Comparison of ENCODE assay signal across 2 cellular contexts in the genomic region with DNA sequence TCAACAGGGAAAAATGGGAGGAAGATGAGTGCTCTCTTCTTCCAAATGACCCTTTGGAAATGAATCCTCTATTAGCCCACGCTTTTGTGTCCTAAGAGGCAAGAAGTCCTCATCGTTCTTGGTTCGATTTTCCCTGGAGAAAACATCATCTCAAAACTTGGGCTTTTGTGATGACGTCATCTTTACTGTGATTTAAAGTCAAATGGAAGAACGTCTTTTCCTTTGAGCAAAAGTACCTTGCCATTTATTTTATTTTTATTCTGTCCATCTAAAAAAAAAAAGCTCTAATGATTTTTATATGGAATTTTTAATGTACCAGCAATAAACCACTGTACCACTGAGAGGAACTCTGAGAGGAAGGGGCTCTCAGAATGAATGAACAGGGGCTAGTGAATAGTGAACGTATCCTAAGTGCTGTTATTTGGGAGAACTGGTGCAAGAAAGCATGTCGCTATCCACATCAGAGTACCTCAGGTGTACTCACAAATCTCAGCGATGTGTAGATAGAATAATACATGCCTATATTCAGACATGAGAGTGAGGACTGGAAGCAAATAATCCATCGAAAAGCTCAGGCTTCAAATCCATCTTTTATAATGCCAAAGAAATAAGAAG.
A peak's percentile ranks its signal among the peaks of the same experiment; 100 is the strongest.
TF ChIP-seq lines count a peak whose summit lies in the region.

No MANE protein-coding gene starts in this region.

TF ChIP-seq in HCT116, 20 proteins besides CTCF, POLR2A, EP300 and RAD21:
- no peak for TF ChIP-seq EGR1 (IDR thresholded peaks at IDR 0.05; ENCODE audit: low read depth)
- TF ChIP-seq, protein P1, sequence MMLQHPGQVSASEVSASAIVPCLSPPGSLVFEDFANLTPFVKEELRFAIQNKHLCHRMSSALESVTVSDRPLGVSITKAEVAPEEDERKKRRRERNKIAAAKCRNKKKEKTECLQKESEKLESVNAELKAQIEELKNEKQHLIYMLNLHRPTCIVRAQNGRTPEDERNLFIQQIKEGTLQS (IDR thresholded peaks at IDR 0.05): no peak
- TF ChIP-seq YY1 (IDR thresholded peaks at IDR 0.05; ENCODE audit: extremely low read depth, insufficient replicate concordance, low read depth, low read length): no peak
- TF ChIP-seq ZFX (IDR thresholded peaks at IDR 0.05): no peak
- TF ChIP-seq CBX3 (IDR thresholded peaks at IDR 0.05; ENCODE audit: low read depth): no peak
- no peak for TF ChIP-seq SIN3A (IDR thresholded peaks at IDR 0.05; ENCODE audit: low read depth)
- no peak for TF ChIP-seq EZH2phosphoT487 (IDR thresholded peaks at IDR 0.05; ENCODE audit: borderline replicate concordance)
- no peak for TF ChIP-seq POLR2AphosphoS5 (IDR thresholded peaks at IDR 0.05; ENCODE audit: low read depth, low read length)

TF ChIP-seq in H1, 55 proteins besides CTCF, POLR2A, EP300 and RAD21:
- 0 out of 2 replicates have a peak, but pooled peaks have one; percentile 41 for TF ChIP-seq JUND (IDR thresholded peaks at IDR 0.05; ENCODE audit: low read length)
- no peak for TF ChIP-seq PHF8 (conservative IDR thresholded peaks at IDR 0.05; ENCODE audit: low read depth, low read length)
